Comparison of ENCODE assay signal across 1 cellular context in genomic region chr5:72587909-72588308, GRCh38.
TF ChIP-seq lines count a peak whose summit lies in the region.

No MANE protein-coding gene starts in this region.

TF ChIP-seq in H1, 55 proteins besides CTCF, POLR2A, EP300 and RAD21:
- no peak for TF ChIP-seq HDAC2 (IDR thresholded peaks at IDR 0.05; ENCODE audit: borderline replicate concordance in 1 of 2, low read depth in 2 of 2, low read length in 2 of 2)
- 0 out of 2 replicates have a peak, but pooled peaks have one; percentile 17 for TF ChIP-seq MAX (IDR thresholded peaks at IDR 0.05)
- TF ChIP-seq, protein P1, sequence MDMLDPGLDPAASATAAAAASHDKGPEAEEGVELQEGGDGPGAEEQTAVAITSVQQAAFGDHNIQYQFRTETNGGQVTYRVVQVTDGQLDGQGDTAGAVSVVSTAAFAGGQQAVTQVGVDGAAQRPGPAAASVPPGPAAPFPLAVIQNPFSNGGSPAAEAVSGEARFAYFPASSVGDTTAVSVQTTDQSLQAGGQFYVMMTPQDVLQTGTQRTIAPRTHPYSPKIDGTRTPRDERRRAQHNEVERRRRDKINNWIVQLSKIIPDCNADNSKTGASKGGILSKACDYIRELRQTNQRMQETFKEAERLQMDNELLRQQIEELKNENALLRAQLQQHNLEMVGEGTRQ (IDR thresholded peaks at IDR 0.05; ENCODE audit: low read length): peak; percentile 60; the same call in 1 of the 2 replicates
- TF ChIP-seq TEAD4 (IDR thresholded peaks at IDR 0.05; ENCODE audit: low read depth, low read length): no peak
- no peak for TF ChIP-seq TAF1 (IDR thresholded peaks at IDR 0.05; ENCODE audit: low read depth, low read length)
- peak; percentile 75 for TF ChIP-seq E2F6 (IDR thresholded peaks at IDR 0.05)
- no peak for TF ChIP-seq SUZ12 (IDR thresholded peaks at IDR 0.05; ENCODE audit: low read length)
- TF ChIP-seq RFX5 (IDR thresholded peaks at IDR 0.05; ENCODE audit: borderline replicate concordance, low read depth, low read length): no peak
- TF ChIP-seq, protein P2, sequence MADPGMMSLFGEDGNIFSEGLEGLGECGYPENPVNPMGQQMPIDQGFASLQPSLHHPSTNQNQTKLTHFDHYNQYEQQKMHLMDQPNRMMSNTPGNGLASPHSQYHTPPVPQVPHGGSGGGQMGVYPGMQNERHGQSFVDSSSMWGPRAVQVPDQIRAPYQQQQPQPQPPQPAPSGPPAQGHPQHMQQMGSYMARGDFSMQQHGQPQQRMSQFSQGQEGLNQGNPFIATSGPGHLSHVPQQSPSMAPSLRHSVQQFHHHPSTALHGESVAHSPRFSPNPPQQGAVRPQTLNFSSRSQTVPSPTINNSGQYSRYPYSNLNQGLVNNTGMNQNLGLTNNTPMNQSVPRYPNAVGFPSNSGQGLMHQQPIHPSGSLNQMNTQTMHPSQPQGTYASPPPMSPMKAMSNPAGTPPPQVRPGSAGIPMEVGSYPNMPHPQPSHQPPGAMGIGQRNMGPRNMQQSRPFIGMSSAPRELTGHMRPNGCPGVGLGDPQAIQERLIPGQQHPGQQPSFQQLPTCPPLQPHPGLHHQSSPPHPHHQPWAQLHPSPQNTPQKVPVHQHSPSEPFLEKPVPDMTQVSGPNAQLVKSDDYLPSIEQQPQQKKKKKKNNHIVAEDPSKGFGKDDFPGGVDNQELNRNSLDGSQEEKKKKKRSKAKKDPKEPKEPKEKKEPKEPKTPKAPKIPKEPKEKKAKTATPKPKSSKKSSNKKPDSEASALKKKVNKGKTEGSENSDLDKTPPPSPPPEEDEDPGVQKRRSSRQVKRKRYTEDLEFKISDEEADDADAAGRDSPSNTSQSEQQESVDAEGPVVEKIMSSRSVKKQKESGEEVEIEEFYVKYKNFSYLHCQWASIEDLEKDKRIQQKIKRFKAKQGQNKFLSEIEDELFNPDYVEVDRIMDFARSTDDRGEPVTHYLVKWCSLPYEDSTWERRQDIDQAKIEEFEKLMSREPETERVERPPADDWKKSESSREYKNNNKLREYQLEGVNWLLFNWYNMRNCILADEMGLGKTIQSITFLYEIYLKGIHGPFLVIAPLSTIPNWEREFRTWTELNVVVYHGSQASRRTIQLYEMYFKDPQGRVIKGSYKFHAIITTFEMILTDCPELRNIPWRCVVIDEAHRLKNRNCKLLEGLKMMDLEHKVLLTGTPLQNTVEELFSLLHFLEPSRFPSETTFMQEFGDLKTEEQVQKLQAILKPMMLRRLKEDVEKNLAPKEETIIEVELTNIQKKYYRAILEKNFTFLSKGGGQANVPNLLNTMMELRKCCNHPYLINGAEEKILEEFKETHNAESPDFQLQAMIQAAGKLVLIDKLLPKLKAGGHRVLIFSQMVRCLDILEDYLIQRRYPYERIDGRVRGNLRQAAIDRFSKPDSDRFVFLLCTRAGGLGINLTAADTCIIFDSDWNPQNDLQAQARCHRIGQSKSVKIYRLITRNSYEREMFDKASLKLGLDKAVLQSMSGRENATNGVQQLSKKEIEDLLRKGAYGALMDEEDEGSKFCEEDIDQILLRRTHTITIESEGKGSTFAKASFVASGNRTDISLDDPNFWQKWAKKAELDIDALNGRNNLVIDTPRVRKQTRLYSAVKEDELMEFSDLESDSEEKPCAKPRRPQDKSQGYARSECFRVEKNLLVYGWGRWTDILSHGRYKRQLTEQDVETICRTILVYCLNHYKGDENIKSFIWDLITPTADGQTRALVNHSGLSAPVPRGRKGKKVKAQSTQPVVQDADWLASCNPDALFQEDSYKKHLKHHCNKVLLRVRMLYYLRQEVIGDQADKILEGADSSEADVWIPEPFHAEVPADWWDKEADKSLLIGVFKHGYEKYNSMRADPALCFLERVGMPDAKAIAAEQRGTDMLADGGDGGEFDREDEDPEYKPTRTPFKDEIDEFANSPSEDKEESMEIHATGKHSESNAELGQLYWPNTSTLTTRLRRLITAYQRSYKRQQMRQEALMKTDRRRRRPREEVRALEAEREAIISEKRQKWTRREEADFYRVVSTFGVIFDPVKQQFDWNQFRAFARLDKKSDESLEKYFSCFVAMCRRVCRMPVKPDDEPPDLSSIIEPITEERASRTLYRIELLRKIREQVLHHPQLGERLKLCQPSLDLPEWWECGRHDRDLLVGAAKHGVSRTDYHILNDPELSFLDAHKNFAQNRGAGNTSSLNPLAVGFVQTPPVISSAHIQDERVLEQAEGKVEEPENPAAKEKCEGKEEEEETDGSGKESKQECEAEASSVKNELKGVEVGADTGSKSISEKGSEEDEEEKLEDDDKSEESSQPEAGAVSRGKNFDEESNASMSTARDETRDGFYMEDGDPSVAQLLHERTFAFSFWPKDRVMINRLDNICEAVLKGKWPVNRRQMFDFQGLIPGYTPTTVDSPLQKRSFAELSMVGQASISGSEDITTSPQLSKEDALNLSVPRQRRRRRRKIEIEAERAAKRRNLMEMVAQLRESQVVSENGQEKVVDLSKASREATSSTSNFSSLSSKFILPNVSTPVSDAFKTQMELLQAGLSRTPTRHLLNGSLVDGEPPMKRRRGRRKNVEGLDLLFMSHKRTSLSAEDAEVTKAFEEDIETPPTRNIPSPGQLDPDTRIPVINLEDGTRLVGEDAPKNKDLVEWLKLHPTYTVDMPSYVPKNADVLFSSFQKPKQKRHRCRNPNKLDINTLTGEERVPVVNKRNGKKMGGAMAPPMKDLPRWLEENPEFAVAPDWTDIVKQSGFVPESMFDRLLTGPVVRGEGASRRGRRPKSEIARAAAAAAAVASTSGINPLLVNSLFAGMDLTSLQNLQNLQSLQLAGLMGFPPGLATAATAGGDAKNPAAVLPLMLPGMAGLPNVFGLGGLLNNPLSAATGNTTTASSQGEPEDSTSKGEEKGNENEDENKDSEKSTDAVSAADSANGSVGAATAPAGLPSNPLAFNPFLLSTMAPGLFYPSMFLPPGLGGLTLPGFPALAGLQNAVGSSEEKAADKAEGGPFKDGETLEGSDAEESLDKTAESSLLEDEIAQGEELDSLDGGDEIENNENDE (IDR thresholded peaks at IDR 0.05; ENCODE audit: insufficient replicate concordance, low read length): no peak
- no peak for TF ChIP-seq ASH2L (IDR thresholded peaks at IDR 0.05; ENCODE audit: low read length)
- no peak for TF ChIP-seq FOSL1 (IDR thresholded peaks at IDR 0.05; ENCODE audit: insufficient read depth, low read depth, low read length)
- TF ChIP-seq NANOG (IDR thresholded peaks at IDR 0.05; ENCODE audit: insufficient read depth, low read depth, low read length, poor library complexity, severe bottlenecking): no peak
- TF ChIP-seq MAFK (IDR thresholded peaks at IDR 0.05; ENCODE audit: low read depth, low read length): no peak
